In the genomic region with DNA sequence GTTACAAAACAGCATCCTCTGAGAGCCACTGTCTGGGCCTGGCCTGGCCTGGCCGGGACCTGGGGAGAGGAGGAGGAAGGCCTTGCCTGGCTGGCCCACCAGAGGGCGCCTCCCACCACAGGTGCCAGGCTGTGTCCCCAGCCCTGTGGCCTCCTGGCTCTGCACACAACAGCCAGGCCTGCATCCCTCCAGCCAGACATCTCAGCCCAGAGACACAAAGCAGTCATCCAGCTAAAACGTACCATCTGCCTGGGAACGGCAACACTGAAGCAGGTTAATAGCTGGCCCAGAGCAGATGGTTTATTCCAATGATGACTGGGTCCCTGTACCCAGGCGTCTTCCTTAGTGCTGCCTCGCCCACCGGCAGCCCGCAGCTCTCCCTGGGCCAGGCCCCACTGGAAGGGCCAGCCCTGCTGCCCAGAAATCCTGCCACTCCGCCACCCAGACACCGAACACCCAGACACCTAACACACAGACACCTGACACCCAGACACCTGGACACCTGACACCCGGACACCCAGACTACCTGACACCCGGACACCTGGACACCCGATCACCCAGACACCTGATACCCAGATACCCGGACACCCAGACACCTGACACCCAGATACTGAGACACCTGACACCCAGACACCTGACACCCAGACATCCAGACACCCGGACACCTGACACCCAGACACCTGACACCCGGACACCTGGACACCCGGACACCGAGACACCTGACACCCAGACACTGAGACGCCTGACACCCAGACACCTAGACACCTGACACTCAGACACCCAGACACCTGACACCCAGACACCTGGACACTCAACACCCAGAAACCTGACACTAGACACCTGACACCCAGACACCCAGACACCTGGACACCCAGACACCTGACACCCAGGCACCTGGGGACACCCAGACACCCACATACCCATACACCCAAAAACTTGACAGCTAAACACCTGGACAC, we compare ENCODE assay signal across 8 cellular contexts. TPM values are rescaled to one million over a fixed set of nuclear protein-coding genes. Genes with fewer than 3 reads are reported as not detected.
DNase-seq lines count a peak whose midpoint lies in the region; ATAC-seq and TF ChIP-seq lines count a peak whose summit lies in the region.

No MANE protein-coding gene starts in this region.

- H3K27me3 ChIP-seq in SJSA1 (replicated peaks) (no peaks in the 10 kb centered on the region), gastroesophageal sphincter (no peaks in the 10 kb centered on the region), ovary (no peaks in the 10 kb centered on the region)

- no peak for TF ChIP-seq EP300 in gastroesophageal sphincter (IDR thresholded peaks at IDR 0.05)
- no peak for TF ChIP-seq EP300 in ovary (IDR thresholded peaks at IDR 0.05)

- H3K36me3 Mint-ChIP-seq in type B pancreatic cell = no peaks in the 10 kb centered on the region

- H3K4me1 Mint-ChIP-seq in type B pancreatic cell (ENCODE audit: unreplicated experiment) = peaks cover 4% of the 10 kb centered on the region

- no peaks in the 10 kb centered on the region for H3K27me3 Mint-ChIP-seq in type B pancreatic cell

- DNase-seq in COLO829 (ENCODE audit: low spot score) = peak; percentile 56
- peak; percentile 80 for DNase-seq in GM20000 (ENCODE audit: low spot score)
- DNase-seq in HuH-7 (ENCODE audit: low spot score) = peak; percentile 88
- DNase-seq in SJSA1 (ENCODE audit: low read depth in 1 of 2, low spot score in 2 of 2) = peak; percentile 74 to 80
- DNase-seq in activated naive CD4-positive, alpha-beta T cell (lab: John Stamatoyannopoulos, UW) = peak; percentile 37 to 79 (median 68)
- DNase-seq in ovary = peak; percentile 66 to 82 (median 75)
- DNase-seq in type B pancreatic cell (ENCODE audit: extremely low spot score, unreplicated experiment) = peak; percentile 82

- TF ChIP-seq CTCF in GM20000 (IDR thresholded peaks at IDR 0.05; ENCODE audit: extremely low read depth, missing control alignments) (peak; percentile 73), gastroesophageal sphincter (IDR thresholded peaks at IDR 0.05) (peak in 3 of 4 experiments; percentile 86 to 92 (median 89)), ovary (IDR thresholded peaks at IDR 0.05) (peak; percentile 47 to 67 (median 56)), type B pancreatic cell (conservative IDR thresholded peaks at IDR 0.05) (peak; percentile 92)

- TF ChIP-seq POLR2A in gastroesophageal sphincter (IDR thresholded peaks at IDR 0.05) (no peak), ovary (IDR thresholded peaks at IDR 0.05) (no peak)

- H3K9me3 Mint-ChIP-seq in type B pancreatic cell = no peaks in the 10 kb centered on the region

- no peak overlapping the region for H3K27ac Mint-ChIP-seq in type B pancreatic cell

- 53% methylated on average over 2 of the region's 19 CpGs; no CpG with 5 or more reads in 1 of the 2 donors for WGBS in gastroesophageal sphincter (ENCODE audit: low coverage in 1 of 2), 2 donors
- 66 to 76% (median 67%) methylated on average over 18 to 19 of the region's 19 CpGs for WGBS in ovary, 3 donors

- intact Hi-C loops in ovary (cut with DNase I) = no loop called here

- H3K27ac ChIP-seq in SJSA1 (no peak overlapping the region), gastroesophageal sphincter (peak overlapping the region in 3 of 4 donors; percentile 59 to 63 (median 61)), ovary (no peak overlapping the region)

- peak; percentile 96 for ATAC-seq in gastroesophageal sphincter

- H3K9me3 ChIP-seq in SJSA1 (replicated peaks) (no peaks in the 10 kb centered on the region; the same call in 1 of the 2 replicates), gastroesophageal sphincter (peaks cover 0 to 10% (median 0%) of the 10 kb centered on the region in 3 donors), ovary (no peaks in the 10 kb centered on the region)

- H3K36me3 ChIP-seq in SJSA1 (no peaks in the 10 kb centered on the region), gastroesophageal sphincter (no peaks in the 10 kb centered on the region), ovary (no peaks in the 10 kb centered on the region)

- H3K4me3 ChIP-seq in SJSA1 (no peak overlapping the region), gastroesophageal sphincter (no peak overlapping the region), ovary (no peak overlapping the region)

- no peak overlapping the region for H3K4me3 Mint-ChIP-seq in type B pancreatic cell

- H3K4me1 ChIP-seq in SJSA1 (replicated peaks) (peaks cover 21% of the 10 kb centered on the region), gastroesophageal sphincter (peaks cover 0 to 28% (median 0%) of the 10 kb centered on the region in 3 donors), ovary (ENCODE audit: insufficient read depth) (no peaks in the 10 kb centered on the region)

RNA-seq across cellular contexts. Expression of a gene that starts 20.1 kb away (rescaled TPM):
- total RNA-seq in SJSA1 (2014; rRNA removed; shearing (Covaris generic)) = 35.3 and 40.1 TPM in 2 replicates
- 10 to 100 TPM; 37.6 to 62.1 (median 49.7) TPM for total RNA-seq in gastroesophageal sphincter
- 10 to 100 TPM; 23.4 to 33.6 (median 25.3) TPM for total RNA-seq in ovary
- 10 to 100 TPM; 15.6 to 16.7 TPM for polyA plus RNA-seq in ovary
- 18.0 and 23.9 TPM in 2 replicates for total RNA-seq in type B pancreatic cell (ENCODE audit: low replicate concordance)

RNA-seq across cellular contexts. Expression of a gene that starts 29.7 kb away (rescaled TPM):
- total RNA-seq in SJSA1 (2014; rRNA removed; shearing (Covaris generic)) = 7.2 and 8.0 TPM in 2 replicates
- total RNA-seq in gastroesophageal sphincter (10 to 100 TPM; 28.6 to 49.1 (median 38.8) TPM), ovary (10 to 100 TPM in 6 of 7 donors, 1 to 10 TPM in 1; 9.3 to 19.1 (median 13.8) TPM), type B pancreatic cell (ENCODE audit: low replicate concordance) (6.3 and 16.9 TPM in 2 replicates)
- 10 to 100 TPM in 1 of 2 donors, under 1 TPM in 1; 0.92 to 12.5 TPM for polyA plus RNA-seq in ovary

Comparison
In these comparisons a context has a peak if more than half of its experiments do, and no peak if none do; other contexts are left out.
1. H3K27ac ChIP-seq: peak in gastroesophageal sphincter (3 of 4); none in SJSA1 (single experiment) and ovary (0 of 2).
2. Peak in every context shown above with its lines, with median percentiles within 50 percentile points of each other: DNase-seq and CTCF ChIP-seq.